Comparison of ENCODE assay signal across 17 cellular contexts in the genomic region with DNA sequence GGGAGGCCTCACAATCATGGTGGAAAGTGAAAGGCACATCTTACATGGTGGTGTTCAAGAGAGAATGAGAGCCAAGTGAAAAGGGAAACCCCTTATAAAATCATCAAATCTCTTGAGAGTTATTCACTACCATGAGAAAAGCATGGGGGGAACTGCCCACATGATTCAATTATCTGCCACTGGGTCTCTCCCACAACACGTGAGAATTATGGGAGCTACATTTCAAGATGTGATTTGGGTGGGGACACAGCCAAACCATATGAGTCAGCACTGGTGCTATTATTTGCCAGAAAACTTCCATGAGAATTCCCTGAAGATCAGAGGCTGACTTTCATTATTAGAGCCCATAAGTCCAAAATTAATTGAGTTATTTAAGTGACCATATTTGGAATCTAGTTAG.
DNase-seq lines count a peak whose midpoint lies in the region; TF ChIP-seq lines count a peak whose summit lies in the region.
"Had no signal": no experiment of that assay in that cellular context is flagged by ENCODE, and none has a peak within 500 bp of the region (broad histone marks: within the 10 kb centered on the region; RNA-seq: fewer than 3 reads in every experiment).

No MANE protein-coding gene starts in this region.

- TF ChIP-seq CTCF in Caco-2 (IDR thresholded peaks at IDR 0.05; ENCODE audit: insufficient read depth in 1 of 2, low read depth in 1 of 2, low read length in 1 of 2, severe bottlenecking in 1 of 2, unreplicated experiment in 1 of 2): no peak
- TF ChIP-seq CTCF in thyroid gland (IDR thresholded peaks at IDR 0.05): no peak
- TF ChIP-seq CTCF in OCI-LY7 (conservative IDR thresholded peaks at IDR 0.05; ENCODE audit: low read length): no peak

- intact Hi-C loops in Caco-2 (cut with micrococcal nuclease; ENCODE audit: unreplicated experiment): no loop called here
- intact Hi-C loops in thyroid gland (cut with DNase I): no loop called here
- intact Hi-C loops in OCI-LY7 (cut with micrococcal nuclease; ENCODE audit: unreplicated experiment): no loop called here

- no peaks in the 10 kb centered on the region for H3K9me3 ChIP-seq in Caco-2
- no peaks in the 10 kb centered on the region for H3K9me3 ChIP-seq in thyroid gland
- H3K9me3 ChIP-seq in OCI-LY7 (ENCODE audit: low read length): no peaks in the 10 kb centered on the region
- H3K9me3 ChIP-seq: BLaER1 had no signal

- POLR2A ChIA-PET in Caco-2 (lab: Charles Lee) (no interaction called here), OCI-LY7 (lab: Charles Lee) (no interaction called here)

- H4K20me1 ChIP-seq in OCI-LY7 (ENCODE audit: insufficient read depth, low read length): no peaks in the 10 kb centered on the region
- H4K20me1 ChIP-seq: BLaER1 had no signal

- H3K4me3 Mint-ChIP-seq in Caco-2 (ENCODE audit: unreplicated experiment): no peak overlapping the region
- H3K4me3 Mint-ChIP-seq: CD4-positive, CD25-positive, alpha-beta regulatory T cell; CD8-positive, alpha-beta memory T cell; GM23338; H9 had no signal

- no peaks in the 10 kb centered on the region for H3K9me3 Mint-ChIP-seq in Caco-2 (ENCODE audit: unreplicated experiment)
- H3K9me3 Mint-ChIP-seq: GM23338 had no signal

- no peak overlapping the region for H2AFZ ChIP-seq in OCI-LY7 (ENCODE audit: low read length)
- H2AFZ ChIP-seq: GM23338 had no signal

- H3K4me3 ChIP-seq in Caco-2 (ENCODE audit: low read depth, low read length) (no peak overlapping the region), thyroid gland (replicated peaks in 1 of 3) (no peak overlapping the region), OCI-LY7 (ENCODE audit: low read depth, low read length, poor library complexity, severe bottlenecking) (no peak overlapping the region)
- H3K4me3 ChIP-seq: BLaER1, GM23338 had no signal

- CTCF ChIA-PET in Caco-2 (lab: Charles Lee) (no interaction called here), OCI-LY7 (lab: Charles Lee; ENCODE audit: unreplicated experiment) (no interaction called here)

- no peak for TF ChIP-seq POLR2A in thyroid gland (IDR thresholded peaks at IDR 0.05)

- no peaks in the 10 kb centered on the region for H3K4me1 Mint-ChIP-seq in Caco-2 (ENCODE audit: low read depth, unreplicated experiment)
- H3K4me1 Mint-ChIP-seq: CD4-positive, CD25-positive, alpha-beta regulatory T cell; CD8-positive, alpha-beta memory T cell had no signal

- H3K79me2 ChIP-seq in OCI-LY7 (ENCODE audit: insufficient read depth, low read depth, low read length): no peaks in the 10 kb centered on the region

- no peaks in the 10 kb centered on the region for H3K36me3 Mint-ChIP-seq in Caco-2 (ENCODE audit: insufficient read depth, unreplicated experiment)
- H3K36me3 Mint-ChIP-seq: CD4-positive, CD25-positive, alpha-beta regulatory T cell; CD8-positive, alpha-beta memory T cell had no signal

- no peaks in the 10 kb centered on the region for H3K36me3 ChIP-seq in Caco-2 (ENCODE audit: control insufficient read depth, insufficient read depth, low read length)
- H3K36me3 ChIP-seq in thyroid gland: no peaks in the 10 kb centered on the region
- H3K36me3 ChIP-seq in OCI-LY7 (ENCODE audit: insufficient read depth, low read length): no peaks in the 10 kb centered on the region
- H3K36me3 ChIP-seq: BLaER1 had no signal

- H3K4me2 ChIP-seq in OCI-LY7 (ENCODE audit: low read length): no peak overlapping the region
- H3K4me2 ChIP-seq: BLaER1, GM23338 had no signal

- BruUV-seq in Caco-2 (replicated peaks; lab: Mats Ljungman, UMichigan) (no TSS peak), OCI-LY7 (replicated peaks; lab: Mats Ljungman, UMichigan) (no TSS peak)

- H3K9me2 ChIP-seq in OCI-LY7 (ENCODE audit: insufficient read depth, low read length): no peaks in the 10 kb centered on the region

- H3K4me1 ChIP-seq in Caco-2 (no peaks in the 10 kb centered on the region), thyroid gland (no peaks in the 10 kb centered on the region), OCI-LY7 (ENCODE audit: insufficient read depth, low read length, poor library complexity, severe bottlenecking) (no peaks in the 10 kb centered on the region)

- no peaks in the 10 kb centered on the region for H3K27me3 ChIP-seq in Caco-2 (replicated peaks; ENCODE audit: control insufficient read depth, insufficient read depth, low read length)
- H3K27me3 ChIP-seq in thyroid gland: no peaks in the 10 kb centered on the region
- H3K27me3 ChIP-seq: BLaER1 had no signal

- H3K27me3 Mint-ChIP-seq in Caco-2 (ENCODE audit: insufficient read depth, unreplicated experiment): no peaks in the 10 kb centered on the region
- H3K27me3 Mint-ChIP-seq: CD4-positive, CD25-positive, alpha-beta regulatory T cell; CD8-positive, alpha-beta memory T cell had no signal

- 75 to 79% methylated on average over 1 of the region's 1 CpG for WGBS in thyroid gland, 2 donors

- H3K27ac ChIP-seq in thyroid gland (no peak overlapping the region), OCI-LY7 (ENCODE audit: low read depth, low read length, poor library complexity, severe bottlenecking) (no peak overlapping the region)
- H3K27ac ChIP-seq: BLaER1, C4-2B had no signal

- no peak overlapping the region for H3K27ac Mint-ChIP-seq in Caco-2 (ENCODE audit: unreplicated experiment)
- H3K27ac Mint-ChIP-seq: CD4-positive, CD25-positive, alpha-beta regulatory T cell; CD8-positive, alpha-beta memory T cell; GM23338; H9 had no signal

- DNase-seq in A172 (ENCODE audit: low spot score) (peak; percentile 12), HT1080 (ENCODE audit: low read depth) (peak; percentile 10), astrocyte of the hippocampus (ENCODE audit: low read depth, low spot score) (peak; percentile 31), Caco-2 (no peak), thyroid gland (no peak), OCI-LY7 (ENCODE audit: low spot score) (no peak)
- DNase-seq: 8988T; Calu3; CD4-positive, CD25-positive, alpha-beta regulatory T cell; CD8-positive, alpha-beta memory T cell; DMS53; DMS79 treated with DMSO at 0.1 percent for 48 hours; GF-D8; H9 had no signal

Comparison
In these comparisons a context has a peak if more than half of its experiments do, and no peak if none do; other contexts are left out.
1. DNase-seq: peak in A172 (single experiment), HT1080 (single experiment) and astrocyte of the hippocampus (single experiment); none in Caco-2 (0 of 2), thyroid gland (0 of 2) and OCI-LY7 (single experiment).